ENCODE assay signal across 1 cellular context in the genomic region with DNA sequence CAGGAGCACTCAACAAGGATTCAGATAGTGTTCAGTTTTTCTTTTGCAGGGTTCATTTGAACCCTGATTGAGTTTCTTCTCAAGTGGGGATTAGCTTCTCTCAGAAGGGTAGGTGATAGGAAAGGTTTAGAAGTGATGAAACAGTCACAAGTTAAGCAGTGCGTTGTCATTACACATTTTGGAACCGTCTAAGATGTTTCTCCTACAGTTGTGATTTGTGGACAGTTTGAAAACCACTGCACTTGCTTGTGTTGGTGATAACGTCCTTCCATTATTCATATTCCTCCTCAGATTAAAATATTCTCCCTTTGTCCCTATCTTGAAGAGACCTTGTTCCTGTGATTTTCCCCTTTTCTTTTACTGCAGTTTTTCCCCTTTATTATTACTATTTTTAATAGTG.
TF ChIP-seq lines count a peak whose summit lies in the region.

No MANE protein-coding gene starts in this region.

TF ChIP-seq in GM23338, 12 proteins besides CTCF, POLR2A, EP300 and RAD21 (continued from another document):
- TF ChIP-seq, protein P1, sequence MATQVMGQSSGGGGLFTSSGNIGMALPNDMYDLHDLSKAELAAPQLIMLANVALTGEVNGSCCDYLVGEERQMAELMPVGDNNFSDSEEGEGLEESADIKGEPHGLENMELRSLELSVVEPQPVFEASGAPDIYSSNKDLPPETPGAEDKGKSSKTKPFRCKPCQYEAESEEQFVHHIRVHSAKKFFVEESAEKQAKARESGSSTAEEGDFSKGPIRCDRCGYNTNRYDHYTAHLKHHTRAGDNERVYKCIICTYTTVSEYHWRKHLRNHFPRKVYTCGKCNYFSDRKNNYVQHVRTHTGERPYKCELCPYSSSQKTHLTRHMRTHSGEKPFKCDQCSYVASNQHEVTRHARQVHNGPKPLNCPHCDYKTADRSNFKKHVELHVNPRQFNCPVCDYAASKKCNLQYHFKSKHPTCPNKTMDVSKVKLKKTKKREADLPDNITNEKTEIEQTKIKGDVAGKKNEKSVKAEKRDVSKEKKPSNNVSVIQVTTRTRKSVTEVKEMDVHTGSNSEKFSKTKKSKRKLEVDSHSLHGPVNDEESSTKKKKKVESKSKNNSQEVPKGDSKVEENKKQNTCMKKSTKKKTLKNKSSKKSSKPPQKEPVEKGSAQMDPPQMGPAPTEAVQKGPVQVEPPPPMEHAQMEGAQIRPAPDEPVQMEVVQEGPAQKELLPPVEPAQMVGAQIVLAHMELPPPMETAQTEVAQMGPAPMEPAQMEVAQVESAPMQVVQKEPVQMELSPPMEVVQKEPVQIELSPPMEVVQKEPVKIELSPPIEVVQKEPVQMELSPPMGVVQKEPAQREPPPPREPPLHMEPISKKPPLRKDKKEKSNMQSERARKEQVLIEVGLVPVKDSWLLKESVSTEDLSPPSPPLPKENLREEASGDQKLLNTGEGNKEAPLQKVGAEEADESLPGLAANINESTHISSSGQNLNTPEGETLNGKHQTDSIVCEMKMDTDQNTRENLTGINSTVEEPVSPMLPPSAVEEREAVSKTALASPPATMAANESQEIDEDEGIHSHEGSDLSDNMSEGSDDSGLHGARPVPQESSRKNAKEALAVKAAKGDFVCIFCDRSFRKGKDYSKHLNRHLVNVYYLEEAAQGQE (IDR thresholded peaks at IDR 0.05; ENCODE audit: unreplicated experiment) = no peak
- TF ChIP-seq STAT1 (IDR thresholded peaks at IDR 0.05; ENCODE audit: unreplicated experiment) (no peak), EZH2phosphoT487 (IDR thresholded peaks at IDR 0.05; ENCODE audit: unreplicated experiment) (no peak), POLR2AphosphoS5 (IDR thresholded peaks at IDR 0.05; ENCODE audit: low read depth) (no peak), EZH2 (IDR thresholded peaks at IDR 0.05; ENCODE audit: low read depth, unreplicated experiment) (no peak), ZNF331 (CRISPR knock-in tag; IDR thresholded peaks at IDR 0.05; ENCODE audit: low read depth) (no peak), ZNF114 (CRISPR knock-in tag; IDR thresholded peaks at IDR 0.05) (no peak)
- TF ChIP-seq, protein P2, sequence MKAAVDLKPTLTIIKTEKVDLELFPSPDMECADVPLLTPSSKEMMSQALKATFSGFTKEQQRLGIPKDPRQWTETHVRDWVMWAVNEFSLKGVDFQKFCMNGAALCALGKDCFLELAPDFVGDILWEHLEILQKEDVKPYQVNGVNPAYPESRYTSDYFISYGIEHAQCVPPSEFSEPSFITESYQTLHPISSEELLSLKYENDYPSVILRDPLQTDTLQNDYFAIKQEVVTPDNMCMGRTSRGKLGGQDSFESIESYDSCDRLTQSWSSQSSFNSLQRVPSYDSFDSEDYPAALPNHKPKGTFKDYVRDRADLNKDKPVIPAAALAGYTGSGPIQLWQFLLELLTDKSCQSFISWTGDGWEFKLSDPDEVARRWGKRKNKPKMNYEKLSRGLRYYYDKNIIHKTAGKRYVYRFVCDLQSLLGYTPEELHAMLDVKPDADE (IDR thresholded peaks at IDR 0.05) = no peak
- TF ChIP-seq, protein P3, sequence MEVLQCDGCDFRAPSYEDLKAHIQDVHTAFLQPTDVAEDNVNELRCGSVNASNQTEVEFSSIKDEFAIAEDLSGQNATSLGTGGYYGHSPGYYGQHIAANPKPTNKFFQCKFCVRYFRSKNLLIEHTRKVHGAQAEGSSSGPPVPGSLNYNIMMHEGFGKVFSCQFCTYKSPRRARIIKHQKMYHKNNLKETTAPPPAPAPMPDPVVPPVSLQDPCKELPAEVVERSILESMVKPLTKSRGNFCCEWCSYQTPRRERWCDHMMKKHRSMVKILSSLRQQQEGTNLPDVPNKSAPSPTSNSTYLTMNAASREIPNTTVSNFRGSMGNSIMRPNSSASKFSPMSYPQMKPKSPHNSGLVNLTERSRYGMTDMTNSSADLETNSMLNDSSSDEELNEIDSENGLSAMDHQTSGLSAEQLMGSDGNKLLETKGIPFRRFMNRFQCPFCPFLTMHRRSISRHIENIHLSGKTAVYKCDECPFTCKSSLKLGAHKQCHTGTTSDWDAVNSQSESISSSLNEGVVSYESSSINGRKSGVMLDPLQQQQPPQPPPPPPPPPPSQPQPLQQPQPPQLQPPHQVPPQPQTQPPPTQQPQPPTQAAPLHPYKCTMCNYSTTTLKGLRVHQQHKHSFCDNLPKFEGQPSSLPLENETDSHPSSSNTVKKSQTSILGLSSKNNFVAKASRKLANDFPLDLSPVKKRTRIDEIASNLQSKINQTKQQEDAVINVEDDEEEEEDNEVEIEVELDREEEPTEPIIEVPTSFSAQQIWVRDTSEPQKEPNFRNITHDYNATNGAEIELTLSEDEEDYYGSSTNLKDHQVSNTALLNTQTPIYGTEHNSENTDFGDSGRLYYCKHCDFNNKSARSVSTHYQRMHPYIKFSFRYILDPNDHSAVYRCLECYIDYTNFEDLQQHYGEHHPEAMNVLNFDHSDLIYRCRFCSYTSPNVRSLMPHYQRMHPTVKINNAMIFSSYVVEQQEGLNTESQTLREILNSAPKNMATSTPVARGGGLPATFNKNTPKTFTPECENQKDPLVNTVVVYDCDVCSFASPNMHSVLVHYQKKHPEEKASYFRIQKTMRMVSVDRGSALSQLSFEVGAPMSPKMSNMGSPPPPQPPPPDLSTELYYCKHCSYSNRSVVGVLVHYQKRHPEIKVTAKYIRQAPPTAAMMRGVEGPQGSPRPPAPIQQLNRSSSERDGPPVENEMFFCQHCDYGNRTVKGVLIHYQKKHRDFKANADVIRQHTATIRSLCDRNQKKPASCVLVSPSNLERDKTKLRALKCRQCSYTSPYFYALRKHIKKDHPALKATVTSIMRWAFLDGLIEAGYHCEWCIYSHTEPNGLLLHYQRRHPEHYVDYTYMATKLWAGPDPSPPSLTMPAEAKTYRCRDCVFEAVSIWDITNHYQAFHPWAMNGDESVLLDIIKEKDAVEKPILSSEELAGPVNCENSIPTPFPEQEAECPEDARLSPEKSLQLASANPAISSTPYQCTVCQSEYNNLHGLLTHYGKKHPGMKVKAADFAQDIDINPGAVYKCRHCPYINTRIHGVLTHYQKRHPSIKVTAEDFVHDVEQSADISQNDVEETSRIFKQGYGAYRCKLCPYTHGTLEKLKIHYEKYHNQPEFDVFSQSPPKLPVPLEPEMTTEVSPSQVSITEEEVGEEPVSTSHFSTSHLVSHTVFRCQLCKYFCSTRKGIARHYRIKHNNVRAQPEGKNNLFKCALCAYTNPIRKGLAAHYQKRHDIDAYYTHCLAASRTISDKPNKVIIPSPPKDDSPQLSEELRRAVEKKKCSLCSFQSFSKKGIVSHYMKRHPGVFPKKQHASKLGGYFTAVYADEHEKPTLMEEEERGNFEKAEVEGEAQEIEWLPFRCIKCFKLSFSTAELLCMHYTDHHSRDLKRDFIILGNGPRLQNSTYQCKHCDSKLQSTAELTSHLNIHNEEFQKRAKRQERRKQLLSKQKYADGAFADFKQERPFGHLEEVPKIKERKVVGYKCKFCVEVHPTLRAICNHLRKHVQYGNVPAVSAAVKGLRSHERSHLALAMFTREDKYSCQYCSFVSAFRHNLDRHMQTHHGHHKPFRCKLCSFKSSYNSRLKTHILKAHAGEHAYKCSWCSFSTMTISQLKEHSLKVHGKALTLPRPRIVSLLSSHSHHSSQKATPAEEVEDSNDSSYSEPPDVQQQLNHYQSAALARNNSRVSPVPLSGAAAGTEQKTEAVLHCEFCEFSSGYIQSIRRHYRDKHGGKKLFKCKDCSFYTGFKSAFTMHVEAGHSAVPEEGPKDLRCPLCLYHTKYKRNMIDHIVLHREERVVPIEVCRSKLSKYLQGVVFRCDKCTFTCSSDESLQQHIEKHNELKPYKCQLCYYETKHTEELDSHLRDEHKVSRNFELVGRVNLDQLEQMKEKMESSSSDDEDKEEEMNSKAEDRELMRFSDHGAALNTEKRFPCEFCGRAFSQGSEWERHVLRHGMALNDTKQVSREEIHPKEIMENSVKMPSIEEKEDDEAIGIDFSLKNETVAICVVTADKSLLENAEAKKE (CRISPR knock-in tag; IDR thresholded peaks at IDR 0.05) = no peak
